In genomic region chr22:50326225-50326958, GRCh38 we compare ENCODE assay signal across 8 cellular contexts. TPM values are rescaled to one million over a fixed set of nuclear protein-coding genes. Genes with fewer than 3 reads are reported as not detected.
DNase-seq lines count a peak whose midpoint lies in the region; ATAC-seq, FAIRE-seq and TF ChIP-seq lines count a peak whose summit lies in the region.

No MANE protein-coding gene starts in this region.

- peak; percentile 38 for DNase-seq in CD14-positive monocyte (ENCODE audit: low spot score)
- no peak for DNase-seq in natural killer cell
- DNase-seq in GOT3 (lab: John Stamatoyannopoulos, UW): no peak
- DNase-seq in NCI-H2227 (lab: John Stamatoyannopoulos, UW; ENCODE audit: unreplicated experiment): no peak
- no peak for DNase-seq in GM12891 (ENCODE audit: insufficient read length, low spot score)
- DNase-seq in stimulated activated naive CD4-positive, alpha-beta T cell (lab: John Stamatoyannopoulos, UW): no peak

- H3K27ac ChIP-seq in cingulate gyrus (ENCODE audit: low read depth, low read length): peak overlapping the region; percentile 47

- no peak for TF ChIP-seq POLR2A in GM12891 (IDR thresholded peaks at IDR 0.05; ENCODE audit: low read depth, low read length)

- intact Hi-C loops in CD14-positive monocyte (cut with micrococcal nuclease) (loop anchor here (2.0 to 5.0 kb wide), 4 partner anchors 18 to 50 kb away; no protein-coding TSS in a partner anchor), natural killer cell (cut with micrococcal nuclease) (loop anchor here (2.0 to 5.0 kb wide), 2 partner anchors 16 to 74 kb away; partner anchors contain the start of genes HDAC10 and PPP6R2)

- peaks cover 0 to 3% of the 10 kb centered on the region in 2 donors for H3K36me3 Mint-ChIP-seq in CD14-positive monocyte
- H3K36me3 Mint-ChIP-seq in natural killer cell: no peaks in the 10 kb centered on the region

- FAIRE-seq in GM12891 (lab: Jason Lieb, UNC): no peak

- ATAC-seq in HG03439 (IDR thresholded peaks at IDR 0.05; ENCODE audit: unreplicated experiment) (peak; percentile 4), natural killer cell (no peak)

- TF ChIP-seq CTCF in CD14-positive monocyte (IDR thresholded peaks at IDR 0.05) (no peak), natural killer cell (IDR thresholded peaks at IDR 0.05) (no peak)

- no peaks in the 10 kb centered on the region for H3K9me3 Mint-ChIP-seq in CD14-positive monocyte
- no peaks in the 10 kb centered on the region for H3K9me3 Mint-ChIP-seq in natural killer cell

- H3K27ac Mint-ChIP-seq in CD14-positive monocyte (peak overlapping the region in 1 of 7 donors; percentile 37), natural killer cell (peak overlapping the region; percentile 18 to 31)

- peaks cover 20% of the 10 kb centered on the region for H3K4me1 Mint-ChIP-seq in CD14-positive monocyte
- peaks cover 0 to 13% of the 10 kb centered on the region in 2 donors for H3K4me1 Mint-ChIP-seq in natural killer cell

- H3K27me3 Mint-ChIP-seq in CD14-positive monocyte (ENCODE audit: low read depth in 3 of 3) (peaks cover 16 to 25% (median 19%) of the 10 kb centered on the region in 3 donors), natural killer cell (ENCODE audit: low read depth in 2 of 2) (no peaks in the 10 kb centered on the region)

- peak overlapping the region; percentile 69 to 89 for H3K4me3 Mint-ChIP-seq in CD14-positive monocyte
- peak overlapping the region; percentile 86 for H3K4me3 Mint-ChIP-seq in natural killer cell

TF ChIP-seq in GM12891, 5 proteins besides CTCF, POLR2A, EP300 and RAD21:
- TF ChIP-seq TAF1 (IDR thresholded peaks at IDR 0.05; ENCODE audit: low read depth, low read length) (no peak), PAX5 (IDR thresholded peaks at IDR 0.05; ENCODE audit: insufficient read depth, low read length, severe bottlenecking) (no peak)

RNA-seq across cellular contexts. Expression of gene DENND6B, which starts 0.4 kb away (rescaled TPM):
- 1 to 10 TPM; 1.7 to 2.1 TPM for polyA plus RNA-seq in CD14-positive monocyte
- total RNA-seq in natural killer cell: 1 to 10 TPM; 3.1 to 5.0 (median 4.5) TPM
- 12.4 TPM for polyA plus RNA-seq in GM12891 (2012; ENCODE audit: low read depth, missing spikeins)

RNA-seq across cellular contexts. Expression of gene PPP6R2, which starts 16.7 kb away (rescaled TPM):
- polyA plus RNA-seq in CD14-positive monocyte: 10 to 100 TPM in 1 of 2 donors, 1 to 10 TPM in 1; 9.1 to 10.3 TPM
- 100 to 1,000 TPM in 1 of 3 donors, 10 to 100 TPM in 2; 76.0 to 103 (median 78.1) TPM for total RNA-seq in natural killer cell
- polyA plus RNA-seq in GM12891 (2012; ENCODE audit: low read depth, missing spikeins): 22.9 TPM

RNA-seq across cellular contexts. Expression of gene PLXNB2, which starts 18.9 kb away (rescaled TPM):
- polyA plus RNA-seq in CD14-positive monocyte: 10 to 100 TPM; 38.2 to 70.5 TPM
- 10 to 100 TPM in 2 of 3 donors, 1 to 10 TPM in 1; 6.0 to 34.7 (median 18.9) TPM for total RNA-seq in natural killer cell
- polyA plus RNA-seq in GM12891 (2012; ENCODE audit: low read depth, missing spikeins): 57.5 TPM

RNA-seq across cellular contexts. Expression of gene MAPK11, which starts 56.2 kb away (rescaled TPM):
- polyA plus RNA-seq in CD14-positive monocyte: not detected
- total RNA-seq in natural killer cell: 1 to 10 TPM; 2.2 to 3.1 (median 2.2) TPM
- polyA plus RNA-seq in GM12891 (2012; ENCODE audit: low read depth, missing spikeins): 4.8 TPM
